In genomic region chr5:159730285-159730684, GRCh38 we compare ENCODE assay signal across 27 cellular contexts.
"Had no signal": no experiment of that assay in that cellular context is flagged by ENCODE, and none has a peak within 500 bp of the region (broad histone marks: within the 10 kb centered on the region; RNA-seq: fewer than 3 reads in every experiment).

No MANE protein-coding gene starts in this region.

- H3K4me3 ChIP-seq: breast epithelium had no signal

- H3K9me3 ChIP-seq: breast epithelium had no signal

- H3K9me3 Mint-ChIP-seq: activated CD4-positive, alpha-beta T cell treated with anti-CD3 and anti-CD28 coated beads, Interleukin-2, amount 10 ng/mL, durations not matched to agents 24 days and 14 days; activated naive CD4-positive, alpha-beta T cell treated with anti-CD3 and anti-CD28 coated beads, Interleukin-2, amount 50 U/mL, for 24 hours; activated T-cell treated with anti-CD3 and anti-CD28 coated beads, Interleukin-2, amount 50 U/mL, for 24 hours; activated T-helper 1 cell treated with anti-CD3 and anti-CD28 coated beads, Interleukin-12 subunit alpha, Interleukin-12 subunit beta, Interleukin-2, Interleukin-4 antibody, amounts not matched to agents 30 ng/mL and 10 ng/mL and 1 ng/mL, durations not matched to agents 14 hours and 24 hours and 36 hours; T-helper 1 cell treated with Interleukin-12 subunit alpha and Interleukin-12 subunit beta and Interleukin-4 antibody, amounts not matched to agents 30 μg/mL and 1 μg/mL, for 36 hours; WTC11 had no signal

- H3K27ac Mint-ChIP-seq: activated CD4-positive, alpha-beta T cell treated with anti-CD3 and anti-CD28 coated beads, Interleukin-2, amount 10 ng/mL, durations not matched to agents 24 days and 14 days; activated CD8-positive, alpha-beta memory T cell treated with anti-CD3 and anti-CD28 coated beads, Interleukin-2, amount 10 ng/mL, durations not matched to agents 7 days and 5 days; activated naive CD4-positive, alpha-beta T cell treated with anti-CD3 and anti-CD28 coated beads, Interleukin-2, amount 50 U/mL, for 24 hours; activated T-cell treated with anti-CD3 and anti-CD28 coated beads, Interleukin-2, amount 50 U/mL, for 24 hours; activated T-helper 1 cell treated with anti-CD3 and anti-CD28 coated beads, Interleukin-12 subunit alpha, Interleukin-12 subunit beta, Interleukin-2, Interleukin-4 antibody, amounts not matched to agents 30 ng/mL and 10 ng/mL and 1 ng/mL, durations not matched to agents 14 hours and 24 hours and 36 hours; T-helper 1 cell treated with Interleukin-12 subunit alpha and Interleukin-12 subunit beta and Interleukin-4 antibody, amounts not matched to agents 30 μg/mL and 1 μg/mL, for 36 hours; WTC11 had no signal

- DNase-seq: activated CD4-positive, alpha-beta T cell treated with anti-CD3 and anti-CD28 coated beads for 1 hour; activated CD4-positive, alpha-beta T cell treated with anti-CD3 and anti-CD28 coated beads, Interleukin-2, amount 10 ng/mL, durations not matched to agents 24 days and 14 days; activated CD4-positive, alpha-beta T cell treated with anti-CD3 and anti-CD28 coated beads, Interleukin-2, amount 50 U/mL, for 48 hours; activated CD8-positive, alpha-beta memory T cell treated with anti-CD3 and anti-CD28 coated beads, Interleukin-2, amount 10 ng/mL, durations not matched to agents 7 days and 5 days; activated effector memory CD4-positive, alpha-beta T cell treated with Interleukin-2 at 50 U/mL for 16 hours; activated naive CD4-positive, alpha-beta T cell; activated T-cell treated with anti-CD3 and anti-CD28 coated beads, Interleukin-2, amount 50 U/mL, for 24 hours; aorta; caudate nucleus; Karpas-422; NCI-H1092 treated with DMSO at 0.1 percent for 48 hours; NCI-H1417 treated with DMSO at 0.1 percent for 48 hours; NCI-H1694; NCI-H2029; NCI-H2107; NCI-H345; NCI-H510A; NCI-H526 treated with DMSO at 0.1 percent for 48 hours; NK-92 treated with Interleukin-12 subunit alpha and Interleukin-12 subunit beta, amount 100 ng/mL, for 24 hours; OCI-M1; SHP77 had no signal

- H3K27ac ChIP-seq: breast epithelium had no signal

- ATAC-seq: activated CD8-positive, alpha-beta memory T cell treated with anti-CD3 and anti-CD28 coated beads, Interleukin-2, amount 10 ng/mL, durations not matched to agents 7 days and 5 days; Panc1; WTC11 had no signal

- H3K4me1 ChIP-seq: breast epithelium had no signal

- H3K4me3 Mint-ChIP-seq: activated CD4-positive, alpha-beta T cell treated with anti-CD3 and anti-CD28 coated beads, Interleukin-2, amount 10 ng/mL, durations not matched to agents 24 days and 14 days; activated CD8-positive, alpha-beta memory T cell treated with anti-CD3 and anti-CD28 coated beads, Interleukin-2, amount 10 ng/mL, durations not matched to agents 7 days and 5 days; activated naive CD4-positive, alpha-beta T cell treated with anti-CD3 and anti-CD28 coated beads, Interleukin-2, amount 50 U/mL, for 24 hours; activated T-cell treated with anti-CD3 and anti-CD28 coated beads, Interleukin-2, amount 50 U/mL, for 24 hours; activated T-helper 1 cell treated with anti-CD3 and anti-CD28 coated beads, Interleukin-12 subunit alpha, Interleukin-12 subunit beta, Interleukin-2, Interleukin-4 antibody, amounts not matched to agents 30 ng/mL and 10 ng/mL and 1 ng/mL, durations not matched to agents 14 hours and 24 hours and 36 hours; T-helper 1 cell treated with Interleukin-12 subunit alpha and Interleukin-12 subunit beta and Interleukin-4 antibody, amounts not matched to agents 30 μg/mL and 1 μg/mL, for 36 hours; WTC11 had no signal

- H3K36me3 ChIP-seq: breast epithelium had no signal

- H3K36me3 Mint-ChIP-seq: activated CD8-positive, alpha-beta memory T cell treated with anti-CD3 and anti-CD28 coated beads, Interleukin-2, amount 10 ng/mL, durations not matched to agents 7 days and 5 days; activated naive CD4-positive, alpha-beta T cell treated with anti-CD3 and anti-CD28 coated beads, Interleukin-2, amount 50 U/mL, for 24 hours; WTC11 had no signal

- H3K4me1 Mint-ChIP-seq: activated CD4-positive, alpha-beta T cell treated with anti-CD3 and anti-CD28 coated beads, Interleukin-2, amount 10 ng/mL, durations not matched to agents 24 days and 14 days; activated naive CD4-positive, alpha-beta T cell treated with anti-CD3 and anti-CD28 coated beads, Interleukin-2, amount 50 U/mL, for 24 hours had no signal

- H3K27me3 ChIP-seq: breast epithelium had no signal
